28 cellular contexts compared by ENCODE assay signal in the genomic region with DNA sequence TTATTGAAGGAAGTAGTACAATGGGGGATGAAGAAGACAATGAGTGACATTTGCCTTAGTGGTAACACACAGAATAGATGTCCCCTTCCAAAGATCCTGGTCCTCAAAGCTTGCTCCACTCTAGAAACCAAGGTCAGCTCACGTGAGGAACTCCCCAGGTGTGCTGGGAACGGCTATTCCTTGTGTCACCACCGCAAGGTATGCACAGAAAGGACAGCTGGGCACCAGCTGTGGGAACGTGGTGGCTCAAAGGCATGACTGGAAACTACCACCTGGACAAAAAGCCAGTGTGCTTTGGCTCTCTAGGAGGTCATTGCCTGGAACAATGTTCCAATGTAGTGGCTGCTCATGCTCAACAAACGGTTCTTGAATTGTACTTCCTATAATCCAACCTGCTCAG.
"Had no signal": no experiment of that assay in that cellular context is flagged by ENCODE, and none has a peak within 500 bp of the region (broad histone marks: within the 10 kb centered on the region; RNA-seq: fewer than 3 reads in every experiment).

No MANE protein-coding gene starts in this region.

- H3K36me3 ChIP-seq: stomach, suprapubic skin, thyroid gland, tibial nerve, transverse colon, upper lobe of left lung, upper lobe of right lung, uterus, vagina had no signal

- H3K4me1 ChIP-seq: stomach, suprapubic skin, testis, thyroid gland, tibial nerve, transverse colon, upper lobe of right lung, uterus, vagina had no signal

- H3K27ac Mint-ChIP-seq: stimulated activated effector memory CD8-positive, alpha-beta T cell treated with anti-CD3 and anti-CD28 coated beads, Interleukin-12 subunit alpha, Interleukin-12 subunit beta, amount 100 ng/mL, for 72 hours; stimulated activated memory B cell treated with anti-CD40 and anti-IgM and Interleukin-4, amounts not matched to agents 10 μg/mL and 1 μg/mL and 100 μg/mL, for 72 hours; stimulated activated naive B cell treated with anti-CD40 and anti-IgM and Interleukin-4, amounts not matched to agents 10 μg/mL and 1 μg/mL and 100 μg/mL, for 72 hours; stimulated activated naive CD8-positive, alpha-beta T cell treated with anti-CD3 and anti-CD28 coated beads, Interleukin-15, amount 100 ng/mL, for 72 hours; stimulated activated naive CD8-positive, alpha-beta T cell treated with anti-CD3 and anti-CD28 coated beads, Interleukin-15, Interleukin-2, amounts not matched to agents 100 ng/mL and 50 ng/mL, for 24 hours; type B pancreatic cell had no signal

- H3K4me1 Mint-ChIP-seq: stimulated activated memory B cell treated with anti-CD40 and anti-IgM and Interleukin-4, amounts not matched to agents 10 μg/mL and 1 μg/mL and 100 μg/mL, for 72 hours; stimulated activated naive B cell treated with anti-CD40 and anti-IgM and Interleukin-4, amounts not matched to agents 10 μg/mL and 1 μg/mL and 100 μg/mL, for 72 hours had no signal

- H3K4me3 ChIP-seq: stomach, suprapubic skin, testis, thoracic aorta, thyroid gland, tibial artery, tibial nerve, transverse colon, upper lobe of left lung, upper lobe of right lung, uterus, vagina had no signal

- H3K27me3 ChIP-seq: stomach, suprapubic skin, testis, thyroid gland, tibial artery, tibial nerve, transverse colon, upper lobe of left lung, upper lobe of right lung, uterus, vagina had no signal

- H3K9me3 ChIP-seq: stomach, suprapubic skin, testis, thoracic aorta, thyroid gland, tibial artery, tibial nerve, transverse colon, upper lobe of left lung, upper lobe of right lung, uterus, vagina had no signal

- H3K27ac ChIP-seq: stomach, suprapubic skin, testis, thoracic aorta, thyroid gland, tibial artery, tibial nerve, transverse colon, upper lobe of left lung, upper lobe of right lung, uterus, vagina had no signal

- H3K36me3 Mint-ChIP-seq: stimulated activated effector memory CD8-positive, alpha-beta T cell treated with anti-CD3 and anti-CD28 coated beads, Interleukin-12 subunit alpha, Interleukin-12 subunit beta, amount 100 ng/mL, for 72 hours; type B pancreatic cell had no signal

- ATAC-seq: stimulated activated effector memory CD8-positive, alpha-beta T cell treated with anti-CD3 and anti-CD28 coated beads, Interleukin-12 subunit alpha, Interleukin-12 subunit beta, amount 100 ng/mL, for 72 hours; stimulated activated memory B cell treated with anti-CD40 and anti-IgM and Interleukin-4, amounts not matched to agents 10 μg/mL and 1 μg/mL and 100 μg/mL, for 72 hours; stimulated activated naive B cell treated with anti-CD40 and anti-IgM and Interleukin-4, amounts not matched to agents 10 μg/mL and 1 μg/mL and 100 μg/mL, for 72 hours; stimulated activated naive CD8-positive, alpha-beta T cell treated with anti-CD3 and anti-CD28 coated beads, Interleukin-15, amount 100 ng/mL, for 72 hours; stimulated activated naive CD8-positive, alpha-beta T cell treated with anti-CD3 and anti-CD28 coated beads, Interleukin-15, Interleukin-2, amounts not matched to agents 100 U/mL and 50 U/mL, for 24 hours; upper lobe of right lung had no signal

- H3K4me3 Mint-ChIP-seq: stimulated activated effector memory CD8-positive, alpha-beta T cell treated with anti-CD3 and anti-CD28 coated beads, Interleukin-12 subunit alpha, Interleukin-12 subunit beta, amount 100 ng/mL, for 72 hours; stimulated activated memory B cell treated with anti-CD40 and anti-IgM and Interleukin-4, amounts not matched to agents 10 μg/mL and 1 μg/mL and 100 μg/mL, for 72 hours; stimulated activated naive B cell treated with anti-CD40 and anti-IgM and Interleukin-4, amounts not matched to agents 10 μg/mL and 1 μg/mL and 100 μg/mL, for 72 hours; stimulated activated naive CD8-positive, alpha-beta T cell treated with anti-CD3 and anti-CD28 coated beads, Interleukin-15, amount 100 ng/mL, for 72 hours; stimulated activated naive CD8-positive, alpha-beta T cell treated with anti-CD3 and anti-CD28 coated beads, Interleukin-15, Interleukin-2, amounts not matched to agents 100 ng/mL and 50 ng/mL, for 24 hours; type B pancreatic cell had no signal

- H3K9me3 Mint-ChIP-seq: stimulated activated naive CD8-positive, alpha-beta T cell treated with anti-CD3 and anti-CD28 coated beads, Interleukin-15, Interleukin-2, amounts not matched to agents 100 ng/mL and 50 ng/mL, for 24 hours; type B pancreatic cell had no signal

- DNase-seq: stimulated activated CD4-positive, alpha-beta T cell treated with anti-CD3 and anti-CD28 coated beads, Interleukin-2, amount 100 ng/mL, for 48 hours; stimulated activated CD4-positive, alpha-beta T cell treated with anti-CD3 and anti-CD28 coated beads, Interleukin-4, amount 100 ng/mL, for 1 hour; stimulated activated CD4-positive, alpha-beta T cell treated with anti-CD3 and anti-CD28 coated beads, Interleukin-4, amount 100 ng/mL, for 24 hours; stimulated activated CD4-positive, alpha-beta T cell treated with anti-CD3 and anti-CD28 coated beads, Interleukin-4, amount 100 ng/mL, for 4 hours; stimulated activated CD8-positive, alpha-beta memory T cell treated with anti-CD3 and anti-CD28 coated beads, Interleukin-4, amount 100 ng/mL, for 48 hours; stimulated activated naive B cell treated with anti-CD40 and anti-IgM and Interleukin-4, amounts not matched to agents 10 μg/mL and 1 μg/mL and 100 μg/mL, for 72 hours; stimulated activated naive CD4-positive, alpha-beta T cell; stimulated activated naive CD4-positive, alpha-beta T cell treated with Interleukin-2 at 50 U/mL for 16 hours; stimulated activated naive CD8-positive, alpha-beta T cell treated with anti-CD3 and anti-CD28 coated beads, Interleukin-15, amount 100 ng/mL, for 72 hours; stimulated activated naive CD8-positive, alpha-beta T cell treated with anti-CD3 and anti-CD28 coated beads, Interleukin-15, Interleukin-2, amounts not matched to agents 100 U/mL and 50 U/mL, for 24 hours; stomach; substantia nigra; testis; thyroid gland; tibial artery; transverse colon; trophoblast cell; upper lobe of left lung; upper lobe of right lung; uterus had no signal
